In the genomic region with DNA sequence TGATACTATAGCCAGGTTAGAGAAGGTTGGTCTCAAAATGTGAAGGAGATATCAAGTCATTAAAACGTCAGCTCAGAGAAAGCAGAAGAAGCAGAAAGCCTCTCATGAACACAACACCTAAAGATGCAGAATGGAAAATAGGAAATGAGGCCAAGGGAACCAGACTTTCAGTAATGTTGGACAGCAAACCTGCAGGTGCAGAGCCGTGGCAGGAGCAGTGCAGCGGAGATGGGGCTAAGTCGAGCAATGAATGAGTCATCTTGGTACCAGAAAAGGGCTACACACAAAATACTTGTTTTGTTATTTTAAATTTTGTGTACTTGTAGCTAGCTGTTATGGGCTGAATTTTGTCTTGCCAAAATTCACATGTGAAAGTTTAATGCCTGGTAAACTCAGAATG, we compare ENCODE assay signal across 30 cellular contexts.
"Had no signal": no experiment of that assay in that cellular context is flagged by ENCODE, and none has a peak within 500 bp of the region (broad histone marks: within the 10 kb centered on the region; RNA-seq: fewer than 3 reads in every experiment).

No MANE protein-coding gene starts in this region.

- H3K27me3 ChIP-seq: ascending aorta, breast epithelium, cardiac muscle cell, colonic mucosa, esophagus squamous epithelium, gastroesophageal sphincter, heart right ventricle had no signal

- H3K27ac Mint-ChIP-seq: activated CD4-positive, alpha-beta memory T cell treated with anti-CD3 and anti-CD28 coated beads, Interleukin-2, amount 10 ng/mL, durations not matched to agents 7 days and 5 days; activated CD4-positive, alpha-beta T cell treated with anti-CD3 and anti-CD28 coated beads, Interleukin-2, amount 10 ng/mL, durations not matched to agents 7 days and 5 days; activated naive CD4-positive, alpha-beta T cell treated with anti-CD3 and anti-CD28 coated beads, Interleukin-2, amount 10 ng/mL, durations not matched to agents 7 days and 5 days; activated naive CD4-positive, alpha-beta T cell treated with anti-CD3 and anti-CD28 coated beads, Interleukin-2, amount 50 U/mL, for 72 hours; activated naive CD8-positive, alpha-beta T cell treated with anti-CD3 and anti-CD28 coated beads, Interleukin-2, amount 10 ng/mL, durations not matched to agents 7 days and 5 days; activated T-cell treated with anti-CD3 and anti-CD28 coated beads, Interleukin-2, amount 50 U/mL, for 24 hours; activated T-cell treated with anti-CD3 and anti-CD28 coated beads, Interleukin-2, amount 50 U/mL, for 72 hours; brain; WTC11 had no signal

- H3K36me3 Mint-ChIP-seq: activated naive CD4-positive, alpha-beta T cell treated with anti-CD3 and anti-CD28 coated beads, Interleukin-2, amount 10 ng/mL, durations not matched to agents 7 days and 5 days; activated naive CD4-positive, alpha-beta T cell treated with anti-CD3 and anti-CD28 coated beads, Interleukin-2, amount 50 U/mL, for 72 hours; activated naive CD8-positive, alpha-beta T cell treated with anti-CD3 and anti-CD28 coated beads, Interleukin-2, amount 10 ng/mL, durations not matched to agents 7 days and 5 days; brain had no signal

- H3K4me1 ChIP-seq: ascending aorta, breast epithelium, colonic mucosa, esophagus squamous epithelium, gastroesophageal sphincter, heart right ventricle had no signal

- H3K4me3 ChIP-seq: ascending aorta, breast epithelium, cardiac muscle cell, colonic mucosa, esophagus squamous epithelium, gastroesophageal sphincter, heart right ventricle had no signal

- H3K4me1 Mint-ChIP-seq: activated CD4-positive, alpha-beta memory T cell treated with anti-CD3 and anti-CD28 coated beads, Interleukin-2, amount 10 ng/mL, durations not matched to agents 7 days and 5 days; activated CD4-positive, alpha-beta T cell treated with anti-CD3 and anti-CD28 coated beads, Interleukin-2, amount 10 ng/mL, durations not matched to agents 7 days and 5 days; activated naive CD4-positive, alpha-beta T cell treated with anti-CD3 and anti-CD28 coated beads, Interleukin-2, amount 10 ng/mL, durations not matched to agents 7 days and 5 days; activated naive CD8-positive, alpha-beta T cell treated with anti-CD3 and anti-CD28 coated beads, Interleukin-2, amount 10 ng/mL, durations not matched to agents 7 days and 5 days; brain; WTC11 had no signal

- H3K9me3 ChIP-seq: ascending aorta, breast epithelium, colonic mucosa, esophagus squamous epithelium, gastroesophageal sphincter had no signal

- ATAC-seq: activated naive CD4-positive, alpha-beta T cell treated with anti-CD3 and anti-CD28 coated beads, Interleukin-2, amount 50 U/mL, for 72 hours; activated T-cell treated with anti-CD3 and anti-CD28 coated beads, Interleukin-2, amount 50 U/mL, for 72 hours; gastroesophageal sphincter; heart right ventricle; WTC11 had no signal

- H3K27me3 Mint-ChIP-seq: activated CD4-positive, alpha-beta memory T cell treated with anti-CD3 and anti-CD28 coated beads, Interleukin-2, amount 10 ng/mL, durations not matched to agents 7 days and 5 days; activated CD4-positive, alpha-beta T cell treated with anti-CD3 and anti-CD28 coated beads, Interleukin-2, amount 10 ng/mL, durations not matched to agents 7 days and 5 days; activated naive CD4-positive, alpha-beta T cell treated with anti-CD3 and anti-CD28 coated beads, Interleukin-2, amount 10 ng/mL, durations not matched to agents 7 days and 5 days; activated naive CD8-positive, alpha-beta T cell treated with anti-CD3 and anti-CD28 coated beads, Interleukin-2, amount 10 ng/mL, durations not matched to agents 7 days and 5 days; activated T-cell treated with anti-CD3 and anti-CD28 coated beads, Interleukin-2, amount 50 U/mL, for 24 hours had no signal

- H3K4me3 Mint-ChIP-seq: activated CD4-positive, alpha-beta memory T cell treated with anti-CD3 and anti-CD28 coated beads, Interleukin-2, amount 10 ng/mL, durations not matched to agents 7 days and 5 days; activated CD4-positive, alpha-beta T cell treated with anti-CD3 and anti-CD28 coated beads, Interleukin-2, amount 10 ng/mL, durations not matched to agents 7 days and 5 days; activated naive CD4-positive, alpha-beta T cell treated with anti-CD3 and anti-CD28 coated beads, Interleukin-2, amount 10 ng/mL, durations not matched to agents 7 days and 5 days; activated naive CD8-positive, alpha-beta T cell treated with anti-CD3 and anti-CD28 coated beads, Interleukin-2, amount 10 ng/mL, durations not matched to agents 7 days and 5 days; activated T-cell treated with anti-CD3 and anti-CD28 coated beads, Interleukin-2, amount 50 U/mL, for 24 hours; activated T-cell treated with anti-CD3 and anti-CD28 coated beads, Interleukin-2, amount 50 U/mL, for 72 hours; brain; WTC11 had no signal

- H3K27ac ChIP-seq: ascending aorta, breast epithelium, cardiac muscle cell, colonic mucosa, epithelial cell of prostate, esophagus squamous epithelium, gastroesophageal sphincter, heart right ventricle, VCaP had no signal

- H3K36me3 ChIP-seq: ascending aorta, breast epithelium, cardiac muscle cell, colonic mucosa, esophagus squamous epithelium, gastroesophageal sphincter, heart right ventricle had no signal

- DNase-seq: activated CD4-positive, alpha-beta memory T cell treated with anti-CD3 and anti-CD28 coated beads, Interleukin-2, amount 10 ng/mL, durations not matched to agents 7 days and 5 days; activated CD4-positive, alpha-beta T cell treated with anti-CD3 and anti-CD28 coated beads for 1 hour; activated CD4-positive, alpha-beta T cell treated with anti-CD3 and anti-CD28 coated beads for 4 hours; activated CD4-positive, alpha-beta T cell treated with anti-CD3 and anti-CD28 coated beads, Interleukin-2, amount 10 ng/mL, durations not matched to agents 7 days and 5 days; activated CD4-positive, alpha-beta T cell treated with anti-CD3 and anti-CD28 coated beads, Interleukin-2, amount 50 U/mL, for 4 hours; activated CD8-positive, alpha-beta memory T cell treated with anti-CD3 and anti-CD28 coated beads, Interleukin-2, amount 50 U/mL, for 48 hours; activated gamma-delta T cell; activated naive CD4-positive, alpha-beta T cell; activated naive CD4-positive, alpha-beta T cell treated with anti-CD3 and anti-CD28 coated beads, Interleukin-2, amount 10 ng/mL, durations not matched to agents 7 days and 5 days; activated naive CD8-positive, alpha-beta T cell treated with anti-CD3 and anti-CD28 coated beads, Interleukin-2, amount 10 ng/mL, durations not matched to agents 7 days and 5 days; activated T-cell treated with anti-CD3 and anti-CD28 coated beads for 4 hours; activated T-cell treated with anti-CD3 and anti-CD28 coated beads, Interleukin-2, amount 50 U/mL, for 24 hours; activated T-cell treated with anti-CD3 and anti-CD28 coated beads, Interleukin-2, amount 50 U/mL, for 72 hours; central memory CD4-positive, alpha-beta T cell; cerebellar nuclear complex; colonic mucosa; effector CD8-positive, alpha-beta T cell; esophagus squamous epithelium; foreskin melanocyte; heart right ventricle; T-helper 2 cell had no signal
